Comparison of ENCODE assay signal across 21 cellular contexts in genomic region chr14:44446965-44447364, GRCh38.
"Had no signal": no experiment of that assay in that cellular context is flagged by ENCODE, and none has a peak within 500 bp of the region (broad histone marks: within the 10 kb centered on the region; RNA-seq: fewer than 3 reads in every experiment).

No MANE protein-coding gene starts in this region.

- H3K27me3 ChIP-seq: heart left ventricle, neutrophil, transverse colon had no signal

- H3K4me3 ChIP-seq: coronary artery, heart left ventricle, lung, skin epidermis, thoracic aorta, transverse colon had no signal

- H3K27me3 Mint-ChIP-seq: naive B cell; stimulated activated naive B cell treated with anti-CD40 and anti-IgM and Interleukin-4, amounts not matched to agents 10 μg/mL and 1 μg/mL and 100 μg/mL, for 72 hours; stimulated activated naive CD8-positive, alpha-beta T cell treated with anti-CD3 and anti-CD28 coated beads, Interleukin-15, amount 100 ng/mL, for 72 hours had no signal

- H3K4me3 Mint-ChIP-seq: naive B cell; stimulated activated naive B cell treated with anti-CD40 and anti-IgM and Interleukin-4, amounts not matched to agents 10 μg/mL and 1 μg/mL and 100 μg/mL, for 72 hours; stimulated activated naive CD8-positive, alpha-beta T cell treated with anti-CD3 and anti-CD28 coated beads, Interleukin-15, amount 100 ng/mL, for 72 hours had no signal

- DNase-seq: effector CD8-positive, alpha-beta T cell; foreskin melanocyte; heart left ventricle; hippocampal formation; left colon; left ventricle myocardium superior; mesenchymal stem cell; midbrain; naive B cell; posterior cingulate gyrus; stimulated activated CD4-positive, alpha-beta T cell treated with anti-CD3 and anti-CD28 coated beads, Interleukin-2, amount 100 ng/mL, for 24 hours; stimulated activated CD4-positive, alpha-beta T cell treated with anti-CD3 and anti-CD28 coated beads, Interleukin-4, amount 100 ng/mL, for 4 hours; stimulated activated naive B cell treated with anti-CD40 and anti-IgM and Interleukin-4, amounts not matched to agents 10 μg/mL and 1 μg/mL and 100 μg/mL, for 72 hours; stimulated activated naive CD8-positive, alpha-beta T cell treated with anti-CD3 and anti-CD28 coated beads, Interleukin-15, amount 100 ng/mL, for 72 hours; transverse colon had no signal

- ATAC-seq: heart left ventricle; left colon; left ventricle myocardium superior; sciatic nerve; stimulated activated naive B cell treated with anti-CD40 and anti-IgM and Interleukin-4, amounts not matched to agents 10 μg/mL and 1 μg/mL and 100 μg/mL, for 72 hours; stimulated activated naive CD8-positive, alpha-beta T cell treated with anti-CD3 and anti-CD28 coated beads, Interleukin-15, amount 100 ng/mL, for 72 hours had no signal

- H3K4me1 ChIP-seq: heart left ventricle had no signal

- H3K4me1 Mint-ChIP-seq: naive B cell; stimulated activated naive B cell treated with anti-CD40 and anti-IgM and Interleukin-4, amounts not matched to agents 10 μg/mL and 1 μg/mL and 100 μg/mL, for 72 hours; stimulated activated naive CD8-positive, alpha-beta T cell treated with anti-CD3 and anti-CD28 coated beads, Interleukin-15, amount 100 ng/mL, for 72 hours had no signal

- H3K9me3 ChIP-seq: heart left ventricle, neutrophil, thoracic aorta had no signal

- H3K27ac Mint-ChIP-seq: naive B cell; stimulated activated naive B cell treated with anti-CD40 and anti-IgM and Interleukin-4, amounts not matched to agents 10 μg/mL and 1 μg/mL and 100 μg/mL, for 72 hours; stimulated activated naive CD8-positive, alpha-beta T cell treated with anti-CD3 and anti-CD28 coated beads, Interleukin-15, amount 100 ng/mL, for 72 hours had no signal

- H3K27ac ChIP-seq: coronary artery, heart left ventricle, neutrophil, skin epidermis, thoracic aorta, transverse colon had no signal

- H3K36me3 ChIP-seq: heart left ventricle, neutrophil, thoracic aorta, transverse colon had no signal

- H3K36me3 Mint-ChIP-seq: naive B cell; stimulated activated naive B cell treated with anti-CD40 and anti-IgM and Interleukin-4, amounts not matched to agents 10 μg/mL and 1 μg/mL and 100 μg/mL, for 72 hours had no signal
